Comparison of ENCODE assay signal across 1 cellular context in the genomic region with DNA sequence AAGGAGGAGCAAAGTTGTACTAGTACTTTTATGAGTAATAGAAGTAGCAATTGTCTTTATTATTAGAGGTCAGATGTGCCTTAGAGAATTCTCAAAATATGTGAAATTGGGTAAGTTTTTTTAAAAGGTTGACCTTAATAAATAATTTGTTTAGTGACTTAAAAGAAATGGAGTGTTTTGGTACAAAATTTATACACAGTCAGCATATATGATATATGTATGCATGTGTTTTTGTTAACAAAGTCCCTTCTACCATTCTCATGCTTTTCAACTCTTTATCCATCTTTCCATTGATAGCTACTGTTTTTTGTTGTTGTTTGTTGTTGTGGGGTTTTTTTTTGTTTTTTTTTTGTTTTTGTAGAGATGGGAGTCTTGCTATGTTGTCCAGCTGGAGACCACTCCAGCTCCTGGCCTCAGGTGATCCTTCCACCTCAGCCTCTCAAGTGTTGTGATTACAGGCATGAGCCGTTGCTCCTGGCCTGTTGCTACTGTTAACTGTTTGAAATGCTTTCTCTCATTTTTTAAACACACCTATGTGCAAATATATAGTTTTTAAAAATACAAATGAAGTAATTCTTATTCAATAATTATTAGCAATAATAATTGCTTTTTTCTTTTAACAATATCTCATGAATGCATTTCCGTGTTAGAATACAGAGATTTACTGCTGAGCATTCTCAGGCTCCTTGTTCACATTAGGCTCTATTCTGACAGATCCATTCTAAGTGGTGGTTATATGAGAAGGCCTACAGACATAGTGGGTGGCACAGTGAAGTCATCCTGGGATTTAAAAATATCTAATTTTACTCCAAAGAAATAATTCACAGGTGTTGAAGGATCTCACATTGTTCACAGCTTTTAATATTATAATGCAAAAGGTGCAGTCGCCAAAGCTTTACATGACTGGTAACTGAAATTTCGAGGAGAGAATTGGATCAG.
TF ChIP-seq lines count a peak whose summit lies in the region.

No MANE protein-coding gene starts in this region.

TF ChIP-seq in HEK293, 187 proteins besides CTCF, POLR2A, EP300 and RAD21 (continued from another document):
- TF ChIP-seq, protein P1, sequence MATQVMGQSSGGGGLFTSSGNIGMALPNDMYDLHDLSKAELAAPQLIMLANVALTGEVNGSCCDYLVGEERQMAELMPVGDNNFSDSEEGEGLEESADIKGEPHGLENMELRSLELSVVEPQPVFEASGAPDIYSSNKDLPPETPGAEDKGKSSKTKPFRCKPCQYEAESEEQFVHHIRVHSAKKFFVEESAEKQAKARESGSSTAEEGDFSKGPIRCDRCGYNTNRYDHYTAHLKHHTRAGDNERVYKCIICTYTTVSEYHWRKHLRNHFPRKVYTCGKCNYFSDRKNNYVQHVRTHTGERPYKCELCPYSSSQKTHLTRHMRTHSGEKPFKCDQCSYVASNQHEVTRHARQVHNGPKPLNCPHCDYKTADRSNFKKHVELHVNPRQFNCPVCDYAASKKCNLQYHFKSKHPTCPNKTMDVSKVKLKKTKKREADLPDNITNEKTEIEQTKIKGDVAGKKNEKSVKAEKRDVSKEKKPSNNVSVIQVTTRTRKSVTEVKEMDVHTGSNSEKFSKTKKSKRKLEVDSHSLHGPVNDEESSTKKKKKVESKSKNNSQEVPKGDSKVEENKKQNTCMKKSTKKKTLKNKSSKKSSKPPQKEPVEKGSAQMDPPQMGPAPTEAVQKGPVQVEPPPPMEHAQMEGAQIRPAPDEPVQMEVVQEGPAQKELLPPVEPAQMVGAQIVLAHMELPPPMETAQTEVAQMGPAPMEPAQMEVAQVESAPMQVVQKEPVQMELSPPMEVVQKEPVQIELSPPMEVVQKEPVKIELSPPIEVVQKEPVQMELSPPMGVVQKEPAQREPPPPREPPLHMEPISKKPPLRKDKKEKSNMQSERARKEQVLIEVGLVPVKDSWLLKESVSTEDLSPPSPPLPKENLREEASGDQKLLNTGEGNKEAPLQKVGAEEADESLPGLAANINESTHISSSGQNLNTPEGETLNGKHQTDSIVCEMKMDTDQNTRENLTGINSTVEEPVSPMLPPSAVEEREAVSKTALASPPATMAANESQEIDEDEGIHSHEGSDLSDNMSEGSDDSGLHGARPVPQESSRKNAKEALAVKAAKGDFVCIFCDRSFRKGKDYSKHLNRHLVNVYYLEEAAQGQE (tag by site-specific recombination; IDR thresholded peaks at IDR 0.05), result no peak
- TF ChIP-seq, protein P2, sequence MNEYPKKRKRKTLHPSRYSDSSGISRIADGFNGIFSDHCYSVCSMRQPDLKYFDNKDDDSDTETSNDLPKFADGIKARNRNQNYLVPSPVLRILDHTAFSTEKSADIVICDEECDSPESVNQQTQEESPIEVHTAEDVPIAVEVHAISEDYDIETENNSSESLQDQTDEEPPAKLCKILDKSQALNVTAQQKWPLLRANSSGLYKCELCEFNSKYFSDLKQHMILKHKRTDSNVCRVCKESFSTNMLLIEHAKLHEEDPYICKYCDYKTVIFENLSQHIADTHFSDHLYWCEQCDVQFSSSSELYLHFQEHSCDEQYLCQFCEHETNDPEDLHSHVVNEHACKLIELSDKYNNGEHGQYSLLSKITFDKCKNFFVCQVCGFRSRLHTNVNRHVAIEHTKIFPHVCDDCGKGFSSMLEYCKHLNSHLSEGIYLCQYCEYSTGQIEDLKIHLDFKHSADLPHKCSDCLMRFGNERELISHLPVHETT (tag by site-specific recombination; IDR thresholded peaks at IDR 0.05), result no peak
- TF ChIP-seq EGR2 (tag by site-specific recombination; IDR thresholded peaks at IDR 0.05; ENCODE audit: low read depth) (no peak), MEIS1 (CRISPR knock-in tag; IDR thresholded peaks at IDR 0.05; ENCODE audit: borderline replicate concordance) (no peak)
TF ChIP-seq in HEK293: peak in this region for 2.
